In the genomic region with DNA sequence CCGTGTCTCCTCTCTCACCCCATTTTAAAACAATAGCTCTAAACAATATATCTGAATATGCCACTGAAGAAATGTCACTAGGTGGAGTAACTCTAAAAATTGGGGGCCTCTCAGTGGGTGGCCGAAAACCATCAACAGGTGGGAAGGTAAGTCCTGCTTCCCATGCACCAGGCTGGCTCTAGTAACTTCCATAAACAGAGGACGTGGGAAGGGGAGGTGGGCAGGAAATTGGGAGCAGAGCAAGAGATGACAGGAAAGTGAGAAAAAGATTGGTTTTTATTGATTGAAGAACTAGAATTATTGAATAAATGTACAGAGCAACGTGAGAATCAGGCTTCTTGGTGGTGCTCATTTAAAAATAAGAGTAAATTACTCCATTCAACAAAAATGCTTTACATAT, we compare ENCODE assay signal across 9 cellular contexts.
"Had no signal": no experiment of that assay in that cellular context is flagged by ENCODE, and none has a peak within 500 bp of the region (broad histone marks: within the 10 kb centered on the region; RNA-seq: fewer than 3 reads in every experiment).

No MANE protein-coding gene starts in this region.

- DNase-seq: H9, HCEC 1CT, HFFc6, KG1 had no signal

- H3K4me3 ChIP-seq: GM23338 had no signal

- H3K27ac ChIP-seq: HL-60 had no signal

- ATAC-seq: GM23338, HepG2 had no signal

- FAIRE-seq: H1, H54, HepG2 had no signal
